Comparison of ENCODE assay signal across 24 cellular contexts in the genomic region with DNA sequence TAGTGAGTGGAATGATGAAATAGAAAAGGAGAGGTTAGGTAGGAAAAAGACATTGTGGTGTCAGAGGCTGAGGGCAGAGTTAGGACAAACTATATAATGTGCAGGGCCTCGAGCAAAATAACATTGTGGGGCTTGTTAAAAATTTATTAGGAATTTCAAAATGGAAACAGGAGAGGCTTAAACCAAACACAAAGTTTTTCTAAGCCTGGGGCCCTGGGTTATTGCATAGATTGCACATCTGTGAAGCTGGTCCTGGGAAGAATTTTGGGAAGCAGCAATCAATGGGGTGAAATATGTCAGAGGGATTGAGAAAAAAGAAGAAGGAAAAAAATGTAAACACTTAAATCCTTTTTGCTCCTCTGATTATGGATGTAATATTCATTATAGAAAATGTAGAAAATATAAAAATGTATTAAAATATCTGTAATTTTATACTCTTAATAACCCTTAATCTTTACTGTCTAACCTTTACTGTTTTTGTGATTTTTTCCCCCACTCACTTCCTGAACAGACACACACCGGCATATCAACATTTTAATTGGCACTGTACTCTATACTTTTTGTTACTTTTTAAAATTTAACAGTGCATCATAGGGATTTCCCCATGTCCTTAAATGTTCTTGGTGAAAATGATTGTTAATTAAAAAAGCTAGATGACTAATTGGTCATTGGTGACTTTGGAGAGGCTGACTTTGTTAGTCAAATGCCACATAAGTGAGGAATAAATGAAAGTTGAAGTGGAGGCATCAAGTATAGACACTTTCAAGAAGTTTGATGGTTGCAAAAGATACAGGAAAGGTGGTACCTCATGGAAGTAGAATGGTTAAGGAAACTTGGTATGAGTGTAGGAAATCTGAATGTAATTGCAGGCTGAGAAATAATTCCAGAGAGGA.
"Had no signal": no experiment of that assay in that cellular context is flagged by ENCODE, and none has a peak within 500 bp of the region (broad histone marks: within the 10 kb centered on the region; RNA-seq: fewer than 3 reads in every experiment).

No MANE protein-coding gene starts in this region.

- FAIRE-seq: colon, frontal cortex had no signal

- H3K27ac ChIP-seq: esophagus squamous epithelium, lower lobe of right lung, prostate gland, right atrium auricular region, thoracic aorta, tibial nerve, upper lobe of left lung had no signal

- H3K4me3 Mint-ChIP-seq: dendritic cell treated with granulocyte-macrophage colony-stimulating factor and Interleukin-4, amounts not matched to agents 40 ng/mL and 50 ng/mL, for 4 days; immature natural killer cell; naive thymus-derived CD8-positive, alpha-beta T cell; nephron progenitor cell; stimulated activated effector memory CD8-positive, alpha-beta T cell treated with anti-CD3 and anti-CD28 coated beads, Interleukin-12 subunit alpha, Interleukin-12 subunit beta, amount 100 ng/mL, for 72 hours had no signal

- DNase-seq: effector memory CD4-positive, alpha-beta T cell; erythroblast; esophagus squamous epithelium; hypothalamus; immature natural killer cell; islet precursor cell; left ventricle myocardium superior; lower lobe of right lung; naive thymus-derived CD8-positive, alpha-beta T cell; nephron progenitor cell; nucleus accumbens; stimulated activated CD4-positive, alpha-beta T cell treated with anti-CD3 and anti-CD28 coated beads, Interleukin-2, amount 100 ng/mL, for 24 hours; stimulated activated CD4-positive, alpha-beta T cell treated with anti-CD3 and anti-CD28 coated beads, Interleukin-4, amount 100 ng/mL, for 24 hours; stimulated activated naive CD4-positive, alpha-beta T cell treated with Interleukin-2 at 50 U/mL for 16 hours; upper lobe of left lung had no signal

- H3K4me1 ChIP-seq: esophagus squamous epithelium, lower lobe of right lung, prostate gland, right atrium auricular region, tibial nerve, upper lobe of left lung had no signal

- H3K27me3 ChIP-seq: esophagus squamous epithelium, right atrium auricular region, tibial nerve, upper lobe of left lung had no signal

- H3K9me3 Mint-ChIP-seq: dendritic cell treated with granulocyte-macrophage colony-stimulating factor and Interleukin-4, amounts not matched to agents 40 ng/mL and 50 ng/mL, for 4 days; nephron progenitor cell; stimulated activated effector memory CD8-positive, alpha-beta T cell treated with anti-CD3 and anti-CD28 coated beads, Interleukin-12 subunit alpha, Interleukin-12 subunit beta, amount 100 ng/mL, for 72 hours had no signal

- H3K4me1 Mint-ChIP-seq: immature natural killer cell; nephron progenitor cell; stimulated activated effector memory CD8-positive, alpha-beta T cell treated with anti-CD3 and anti-CD28 coated beads, Interleukin-12 subunit alpha, Interleukin-12 subunit beta, amount 100 ng/mL, for 72 hours had no signal

- H3K9me3 ChIP-seq: esophagus squamous epithelium, lower lobe of right lung, prostate gland, right atrium auricular region, thoracic aorta, tibial nerve, upper lobe of left lung had no signal

- ATAC-seq: left ventricle myocardium superior; lower lobe of right lung; naive thymus-derived CD8-positive, alpha-beta T cell; sciatic nerve; stimulated activated effector memory CD8-positive, alpha-beta T cell treated with anti-CD3 and anti-CD28 coated beads, Interleukin-12 subunit alpha, Interleukin-12 subunit beta, amount 100 ng/mL, for 72 hours had no signal

- H3K27ac Mint-ChIP-seq: dendritic cell treated with granulocyte-macrophage colony-stimulating factor and Interleukin-4, amounts not matched to agents 40 ng/mL and 50 ng/mL, for 4 days; immature natural killer cell; naive thymus-derived CD8-positive, alpha-beta T cell; nephron progenitor cell; stimulated activated effector memory CD8-positive, alpha-beta T cell treated with anti-CD3 and anti-CD28 coated beads, Interleukin-12 subunit alpha, Interleukin-12 subunit beta, amount 100 ng/mL, for 72 hours had no signal

- H3K27me3 Mint-ChIP-seq: dendritic cell treated with granulocyte-macrophage colony-stimulating factor and Interleukin-4, amounts not matched to agents 40 ng/mL and 50 ng/mL, for 4 days; naive thymus-derived CD8-positive, alpha-beta T cell had no signal

- H3K4me3 ChIP-seq: esophagus squamous epithelium, lower lobe of right lung, prostate gland, right atrium auricular region, thoracic aorta, tibial nerve, upper lobe of left lung had no signal

- H3K36me3 ChIP-seq: esophagus squamous epithelium, lower lobe of right lung, prostate gland, right atrium auricular region, thoracic aorta, tibial nerve, upper lobe of left lung had no signal
